Comparison of ENCODE assay signal across 8 cellular contexts in genomic region chr1:42756956-42757891, GRCh38. TPM values are rescaled to one million over a fixed set of nuclear protein-coding genes. Genes with fewer than 3 reads are reported as not detected.
DNase-seq lines count a peak whose midpoint lies in the region; ATAC-seq and TF ChIP-seq lines count a peak whose summit lies in the region.

No MANE protein-coding gene starts in this region.

- H3K27me3 Mint-ChIP-seq in activated T-helper 1 cell treated with anti-CD3 and anti-CD28 coated beads, Interleukin-12 subunit alpha, Interleukin-12 subunit beta, Interleukin-2, Interleukin-4 antibody, amounts not matched to agents 30 ng/mL and 10 ng/mL and 1 ng/mL, durations not matched to agents 14 hours and 24 hours and 36 hours (ENCODE audit: insufficient read depth): no peaks in the 10 kb centered on the region

- no peak for ATAC-seq in omental fat pad (ENCODE audit: low FRiP score)

- intact Hi-C loops in activated T-helper 1 cell treated with anti-CD3 and anti-CD28 coated beads, Interleukin-12 subunit alpha, Interleukin-12 subunit beta, Interleukin-2, Interleukin-4 antibody, amounts not matched to agents 30 ng/mL and 10 ng/mL and 1 ng/mL, durations not matched to agents 14 hours and 24 hours and 36 hours (cut with micrococcal nuclease): loop anchor here (1.0 kb wide), 1 partner anchor 179 kb away; no protein-coding TSS in a partner anchor

- H3K9me3 Mint-ChIP-seq in activated T-helper 1 cell treated with anti-CD3 and anti-CD28 coated beads, Interleukin-12 subunit alpha, Interleukin-12 subunit beta, Interleukin-2, Interleukin-4 antibody, amounts not matched to agents 30 ng/mL and 10 ng/mL and 1 ng/mL, durations not matched to agents 14 hours and 24 hours and 36 hours: no peaks in the 10 kb centered on the region

- in situ Hi-C loops in KBM-7 (cut with MboI; ENCODE audit: low pct_unique_long_range_greater_than_20kb, low sequenced_read_pairs): no loop called here

- TF ChIP-seq CTCF in omental fat pad (IDR thresholded peaks at IDR 0.05): peak in 1 of 3 donors; percentile 13

- H3K4me3 Mint-ChIP-seq in activated T-helper 1 cell treated with anti-CD3 and anti-CD28 coated beads, Interleukin-12 subunit alpha, Interleukin-12 subunit beta, Interleukin-2, Interleukin-4 antibody, amounts not matched to agents 30 ng/mL and 10 ng/mL and 1 ng/mL, durations not matched to agents 14 hours and 24 hours and 36 hours: no peak overlapping the region

- no peak overlapping the region for H3K27ac Mint-ChIP-seq in activated T-helper 1 cell treated with anti-CD3 and anti-CD28 coated beads, Interleukin-12 subunit alpha, Interleukin-12 subunit beta, Interleukin-2, Interleukin-4 antibody, amounts not matched to agents 30 ng/mL and 10 ng/mL and 1 ng/mL, durations not matched to agents 14 hours and 24 hours and 36 hours

- peak; percentile 51 for DNase-seq in Daoy (ENCODE audit: low read depth)
- DNase-seq in KBM-7: peak; percentile 61
- DNase-seq in OCI-M1 (lab: John Stamatoyannopoulos, UW): peak; percentile 81
- DNase-seq in dermis microvascular lymphatic vessel endothelial cell (ENCODE audit: low read depth in 2 of 2): peak; percentile 56 to 74
- peak; percentile 35 for DNase-seq in midbrain (lab: John Stamatoyannopoulos, UW)
- no peak for DNase-seq in activated T-cell treated with anti-CD3 and anti-CD28 coated beads for 4 hours
- no peak for DNase-seq in activated T-helper 1 cell treated with anti-CD3 and anti-CD28 coated beads, Interleukin-12 subunit alpha, Interleukin-12 subunit beta, Interleukin-2, Interleukin-4 antibody, amounts not matched to agents 30 ng/mL and 10 ng/mL and 1 ng/mL, durations not matched to agents 14 hours and 24 hours and 36 hours (ENCODE audit: low spot score)
- DNase-seq in omental fat pad (ENCODE audit: low spot score): no peak

- peaks cover 53% of the 10 kb centered on the region for H3K36me3 Mint-ChIP-seq in activated T-helper 1 cell treated with anti-CD3 and anti-CD28 coated beads, Interleukin-12 subunit alpha, Interleukin-12 subunit beta, Interleukin-2, Interleukin-4 antibody, amounts not matched to agents 30 ng/mL and 10 ng/mL and 1 ng/mL, durations not matched to agents 14 hours and 24 hours and 36 hours (ENCODE audit: low read depth)

- H3K4me1 Mint-ChIP-seq in activated T-helper 1 cell treated with anti-CD3 and anti-CD28 coated beads, Interleukin-12 subunit alpha, Interleukin-12 subunit beta, Interleukin-2, Interleukin-4 antibody, amounts not matched to agents 30 ng/mL and 10 ng/mL and 1 ng/mL, durations not matched to agents 14 hours and 24 hours and 36 hours (ENCODE audit: low read depth): no peaks in the 10 kb centered on the region

RNA-seq across cellular contexts. Expression of gene P3H1, which starts 9.6 kb away (rescaled TPM):
- 71.9 and 75.6 TPM in 2 replicates for total RNA-seq in Daoy (2014; rRNA removed; shearing (Covaris generic))
- 67.0 and 103 TPM in 2 replicates for total RNA-seq in dermis microvascular lymphatic vessel endothelial cell
- 44.9 and 51.4 TPM in 2 replicates for total RNA-seq in activated T-helper 1 cell treated with anti-CD3 and anti-CD28 coated beads, Interleukin-12 subunit alpha, Interleukin-12 subunit beta, Interleukin-2, Interleukin-4 antibody, amounts not matched to agents 30 ng/mL and 10 ng/mL and 1 ng/mL, durations not matched to agents 14 hours and 24 hours and 36 hours
- total RNA-seq in omental fat pad: 10 to 100 TPM; 20.4 to 44.1 (median 29.4) TPM

RNA-seq across cellular contexts. Expression of gene C1orf50, which starts 9.8 kb away (rescaled TPM):
- total RNA-seq in Daoy (2014; rRNA removed; shearing (Covaris generic)): 2.5 and 3.1 TPM in 2 replicates
- total RNA-seq in dermis microvascular lymphatic vessel endothelial cell (3.2 and 3.7 TPM in 2 replicates), omental fat pad (1 to 10 TPM; 2.4 to 4.3 (median 3.1) TPM)
- 6.4 and 7.6 TPM in 2 replicates for total RNA-seq in activated T-helper 1 cell treated with anti-CD3 and anti-CD28 coated beads, Interleukin-12 subunit alpha, Interleukin-12 subunit beta, Interleukin-2, Interleukin-4 antibody, amounts not matched to agents 30 ng/mL and 10 ng/mL and 1 ng/mL, durations not matched to agents 14 hours and 24 hours and 36 hours

RNA-seq across cellular contexts. Expression of gene CLDN19, which starts 17.2 kb away (rescaled TPM):
- total RNA-seq in Daoy (2014; rRNA removed; shearing (Covaris generic)): not detected in 2 replicates
- total RNA-seq in dermis microvascular lymphatic vessel endothelial cell (not detected in 2 replicates), omental fat pad (not detected)
- not detected in 2 replicates for total RNA-seq in activated T-helper 1 cell treated with anti-CD3 and anti-CD28 coated beads, Interleukin-12 subunit alpha, Interleukin-12 subunit beta, Interleukin-2, Interleukin-4 antibody, amounts not matched to agents 30 ng/mL and 10 ng/mL and 1 ng/mL, durations not matched to agents 14 hours and 24 hours and 36 hours

RNA-seq across cellular contexts. Expression of gene TMEM269, which starts 27.6 kb away (rescaled TPM):
- total RNA-seq in Daoy (2014; rRNA removed; shearing (Covaris generic)): 0.03 TPM in 1 of 2 replicates, not detected in the other
- total RNA-seq in dermis microvascular lymphatic vessel endothelial cell (under 0.01 TPM in 1 of 2 replicates, not detected in the other), omental fat pad (under 1 TPM in 1 of 4 donors, not detected in 3; 0.46 TPM)
- 0.12 and 0.29 TPM in 2 replicates for total RNA-seq in activated T-helper 1 cell treated with anti-CD3 and anti-CD28 coated beads, Interleukin-12 subunit alpha, Interleukin-12 subunit beta, Interleukin-2, Interleukin-4 antibody, amounts not matched to agents 30 ng/mL and 10 ng/mL and 1 ng/mL, durations not matched to agents 14 hours and 24 hours and 36 hours

RNA-seq across cellular contexts. Expression of gene ERMAP, which starts 59.7 kb away (rescaled TPM):
- 12.3 and 12.8 TPM in 2 replicates for total RNA-seq in Daoy (2014; rRNA removed; shearing (Covaris generic))
- total RNA-seq in dermis microvascular lymphatic vessel endothelial cell (6.0 and 7.6 TPM in 2 replicates), omental fat pad (10 to 100 TPM in 3 of 4 donors, 1 to 10 TPM in 1; 5.8 to 13.2 (median 12.6) TPM)
- 3.4 and 3.7 TPM in 2 replicates for total RNA-seq in activated T-helper 1 cell treated with anti-CD3 and anti-CD28 coated beads, Interleukin-12 subunit alpha, Interleukin-12 subunit beta, Interleukin-2, Interleukin-4 antibody, amounts not matched to agents 30 ng/mL and 10 ng/mL and 1 ng/mL, durations not matched to agents 14 hours and 24 hours and 36 hours

Comparison
In these comparisons a context has a peak if more than half of its experiments do, and no peak if none do; other contexts are left out.
1. DNase-seq: peak in Daoy (single experiment), KBM-7 (single experiment), OCI-M1 (single experiment), dermis microvascular lymphatic vessel endothelial cell (2 of 2) and midbrain (single experiment); none in activated T-cell treated with anti-CD3 and anti-CD28 coated beads for 4 hours (single experiment), activated T-helper 1 cell treated with anti-CD3 and anti-CD28 coated beads, Interleukin-12 subunit alpha, Interleukin-12 subunit beta, Interleukin-2, Interleukin-4 antibody, amounts not matched to agents 30 ng/mL and 10 ng/mL and 1 ng/mL, durations not matched to agents 14 hours and 24 hours and 36 hours (single experiment) and omental fat pad (single experiment).